ENCODE assay signal across 8 cellular contexts in the genomic region with DNA sequence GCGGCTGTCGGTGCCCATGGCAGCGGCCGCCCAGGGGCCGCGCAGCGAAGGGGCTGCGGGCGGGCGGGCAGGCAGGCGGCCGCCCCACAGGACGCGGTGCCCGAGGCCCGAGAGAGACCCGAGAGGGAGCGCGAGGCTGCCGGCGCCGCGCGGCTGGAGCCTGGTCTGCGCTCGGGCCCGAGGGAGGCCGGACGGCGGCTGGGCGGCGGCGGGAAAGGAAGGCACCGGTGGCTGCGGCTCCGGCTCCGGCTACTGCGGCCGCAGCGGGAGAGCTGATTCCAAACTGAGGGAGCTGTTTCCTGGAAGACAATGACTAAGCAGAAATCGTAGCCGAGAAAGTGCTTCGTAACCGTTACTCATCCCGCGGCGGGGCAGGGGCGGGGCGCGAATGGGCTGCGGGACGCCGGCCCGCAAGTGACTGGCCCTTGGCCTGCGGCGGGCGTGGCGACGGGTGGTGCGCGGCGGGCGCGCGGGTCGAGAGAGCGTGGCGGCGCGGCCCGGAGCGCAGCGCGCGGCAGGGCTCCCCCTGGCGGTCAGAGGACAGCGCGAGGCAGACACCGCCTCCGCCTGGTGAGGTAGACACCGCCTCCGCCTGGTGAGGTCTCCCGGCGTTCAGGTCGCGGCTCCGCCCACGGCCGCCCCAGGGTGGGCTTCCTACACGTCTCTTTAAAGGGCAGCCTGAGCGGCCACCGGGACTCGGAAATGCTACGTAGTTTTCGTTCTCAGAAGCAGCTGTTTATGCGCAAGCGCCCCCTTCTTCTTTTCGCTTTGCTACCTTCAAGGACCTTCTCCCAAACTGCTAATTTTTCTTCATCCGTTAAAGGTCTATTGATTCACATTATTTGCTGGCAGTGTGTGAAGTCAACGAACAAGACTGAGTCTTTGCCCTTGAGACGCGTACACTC. TPM values are rescaled to one million over a fixed set of nuclear protein-coding genes. Genes with fewer than 3 reads are reported as not detected.
A peak's percentile ranks its signal among the peaks of the same experiment; 100 is the strongest.
DNase-seq lines count a peak whose midpoint lies in the region; ATAC-seq, FAIRE-seq and TF ChIP-seq lines count a peak whose summit lies in the region.

A gene with protein sequence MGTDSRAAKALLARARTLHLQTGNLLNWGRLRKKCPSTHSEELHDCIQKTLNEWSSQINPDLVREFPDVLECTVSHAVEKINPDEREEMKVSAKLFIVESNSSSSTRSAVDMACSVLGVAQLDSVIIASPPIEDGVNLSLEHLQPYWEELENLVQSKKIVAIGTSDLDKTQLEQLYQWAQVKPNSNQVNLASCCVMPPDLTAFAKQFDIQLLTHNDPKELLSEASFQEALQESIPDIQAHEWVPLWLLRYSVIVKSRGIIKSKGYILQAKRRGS (minus strand): TSS at position 285 of the 905 bp plus-strand sequence. CDS start 267 bp downstream, at position 18.

- peaks cover 13 to 40% (median 32%) of the 10 kb centered on the region in 4 donors for H3K4me1 Mint-ChIP-seq in naive thymus-derived CD8-positive, alpha-beta T cell

- peak within 1 kb of the TSS; percentile 89 for H2AFZ ChIP-seq in DND-41 (ENCODE audit: low read depth, low read length)

- H4K20me1 ChIP-seq in DND-41 (ENCODE audit: insufficient read depth, low read length), result peaks cover 5% of the 10 kb centered on the region; the same call in 1 of the 2 replicates

- peak within 1 kb of the TSS; percentile 83 to 95 (median 92) for H3K4me3 Mint-ChIP-seq in naive thymus-derived CD8-positive, alpha-beta T cell

- in situ Hi-C loops in KBM-7 (cut with MboI; ENCODE audit: low pct_unique_long_range_greater_than_20kb, low sequenced_read_pairs), result no loop called here

- H3K4me3 ChIP-seq in DND-41 (ENCODE audit: low read depth in 1 of 2, low read length in 2 of 2), result peak within 1 kb of the TSS; percentile 64 to 83; a peak in 3 of 4 replicates
- H3K4me3 ChIP-seq in fibroblast of mammary gland (ENCODE audit: control insufficient read depth, low read depth, low read length), result peak within 1 kb of the TSS; percentile 72

- ATAC-seq in DND-41 (ENCODE audit: insufficient read depth, low read depth) (peak; percentile 91), GM21717 (IDR thresholded peaks at IDR 0.05; ENCODE audit: unreplicated experiment) (peak; percentile 97)
- ATAC-seq in naive thymus-derived CD8-positive, alpha-beta T cell, result peak; percentile 90 to 91

- no peaks in the 10 kb centered on the region for H3K36me3 Mint-ChIP-seq in naive thymus-derived CD8-positive, alpha-beta T cell

- FAIRE-seq in RCC 7860 (lab: Jason Lieb, UNC), result no peak

- H3K9me3 Mint-ChIP-seq in naive thymus-derived CD8-positive, alpha-beta T cell, result peaks cover 0 to 6% (median 0%) of the 10 kb centered on the region in 9 donors

- TF ChIP-seq CTCF in DND-41 (IDR thresholded peaks at IDR 0.05; ENCODE audit: borderline replicate concordance, extremely low read depth, low read length, poor library complexity, severe bottlenecking), result peak; percentile 98
- peak; percentile 52 for TF ChIP-seq CTCF in fibroblast of mammary gland (conservative IDR thresholded peaks at IDR 0.05; ENCODE audit: control insufficient read depth, insufficient read depth, low read depth, low read length)

- peak within 1 kb of the TSS; percentile 86 for H3K9ac ChIP-seq in DND-41 (ENCODE audit: low read depth, low read length)

- H3K27me3 Mint-ChIP-seq in naive thymus-derived CD8-positive, alpha-beta T cell, result peaks cover 0 to 5% (median 0%) of the 10 kb centered on the region in 5 donors

- H3K4me1 ChIP-seq in DND-41 (ENCODE audit: insufficient read depth, low read length), result peaks cover 53% of the 10 kb centered on the region

- peak within 1 kb of the TSS; percentile 78 for H3K4me2 ChIP-seq in DND-41 (ENCODE audit: insufficient read depth, low read length)

- peak within 1 kb of the TSS; percentile 75 to 96 (median 94) for H3K27ac Mint-ChIP-seq in naive thymus-derived CD8-positive, alpha-beta T cell

- DNase-seq in DND-41, result peak; percentile 93
- peak; percentile 90 for DNase-seq in KBM-7
- DNase-seq in RCC 7860 (ENCODE audit: low spot score), result peak; percentile 96
- peak; percentile 85 to 90 for DNase-seq in activated T-helper 1 cell treated with anti-CD3 and anti-CD28 coated beads, Interleukin-2, amount 50 U/mL, for 16 hours (ENCODE audit: low read depth in 1 of 2, low spot score in 1 of 2)
- DNase-seq in fibroblast of mammary gland (ENCODE audit: low read depth), result peak; percentile 94
- peak; percentile 83 to 93 (median 90) for DNase-seq in naive thymus-derived CD8-positive, alpha-beta T cell
- peak; percentile 73 to 90 (median 84) for DNase-seq in stimulated activated naive CD4-positive, alpha-beta T cell (lab: John Stamatoyannopoulos, UW)

- POLR2A ChIA-PET in naive thymus-derived CD8-positive, alpha-beta T cell (lab: Charles Lee), result interaction anchor here (0.7 to 3.6 kb wide), 6 partner anchors 27 to 509 kb away, joined by 3 to 33 read pairs (median 8); a partner anchor contains a TSS

- H3K79me2 ChIP-seq in DND-41 (ENCODE audit: insufficient read depth, low read length), result peaks cover 49% of the 10 kb centered on the region

- H3K27me3 ChIP-seq in DND-41 (ENCODE audit: insufficient read depth, low read length, poor library complexity), result no peaks in the 10 kb centered on the region

- H3K27ac ChIP-seq in DND-41 (ENCODE audit: low read length), result peak within 1 kb of the TSS; percentile 75

- H3K36me3 ChIP-seq in DND-41 (ENCODE audit: insufficient read depth, low read length), result no peaks in the 10 kb centered on the region; the same call in 1 of the 2 replicates

- H3K9me3 ChIP-seq in DND-41 (ENCODE audit: insufficient read depth, low read length, severe bottlenecking), result no peaks in the 10 kb centered on the region

RNA-seq across cellular contexts. Expression of the gene that starts here (rescaled TPM):
- 10 to 100 TPM; 18.5 to 19.3 TPM for total RNA-seq in naive thymus-derived CD8-positive, alpha-beta T cell
- polyA plus RNA-seq in naive thymus-derived CD8-positive, alpha-beta T cell, result 10 to 100 TPM; 11.3 to 18.2 (median 14.2) TPM

Comparison
In these comparisons a context has a peak if more than half of its experiments do, and no peak if none do; other contexts are left out.
1. Peak in every context shown above with its lines: DNase-seq, ATAC-seq, H3K4me3 ChIP-seq and H3K27ac ChIP-seq.